ENCODE assay signal across 16 cellular contexts in genomic region chr19:18424122-18424889, GRCh38. TPM values are rescaled to one million over a fixed set of nuclear protein-coding genes. Genes with fewer than 3 reads are reported as not detected.
A peak's percentile ranks its signal among the peaks of the same experiment; 100 is the strongest.
DNase-seq lines count a peak whose midpoint lies in the region; ATAC-seq and TF ChIP-seq lines count a peak whose summit lies in the region.
"Had no signal": no experiment of that assay in that cellular context is flagged by ENCODE, and none has a peak within 500 bp of the region (broad histone marks: within the 10 kb centered on the region; RNA-seq: fewer than 3 reads in every experiment).

No MANE protein-coding gene starts in this region.

- H3K27ac ChIP-seq in gastroesophageal sphincter (peak overlapping the region in 3 of 4 donors; percentile 84 to 86 (median 85)), stomach (peak overlapping the region in 4 of 5 donors; percentile 33 to 90 (median 70))
- H3K27ac ChIP-seq: brain microvascular endothelial cell had no signal

- H3K4me3 Mint-ChIP-seq in T-helper 17 cell = peak overlapping the region; percentile 97
- H3K4me3 Mint-ChIP-seq: activated naive CD4-positive, alpha-beta T cell treated with anti-CD3 and anti-CD28 coated beads for 36 hours; stimulated activated memory B cell treated with anti-CD40 and anti-IgM and Interleukin-4, amounts not matched to agents 10 μg/mL and 1 μg/mL and 100 μg/mL, for 72 hours had no signal

- POLR2A ChIA-PET in GM10248 (lab: Yijun Ruan, JAX) = no interaction called here

- peak overlapping the region; percentile 94 for H3K27ac Mint-ChIP-seq in T-helper 17 cell
- H3K27ac Mint-ChIP-seq: activated naive CD4-positive, alpha-beta T cell treated with anti-CD3 and anti-CD28 coated beads for 36 hours had no signal

- TF ChIP-seq POLR2A in gastroesophageal sphincter (IDR thresholded peaks at IDR 0.05) (no peak), stomach (IDR thresholded peaks at IDR 0.05) (no peak)

- H3K36me3 Mint-ChIP-seq in T-helper 17 cell (ENCODE audit: low read depth) = no peaks in the 10 kb centered on the region
- H3K36me3 Mint-ChIP-seq: IgD-negative memory B cell; stimulated activated memory B cell treated with anti-CD40 and anti-IgM and Interleukin-4, amounts not matched to agents 10 μg/mL and 1 μg/mL and 100 μg/mL, for 72 hours had no signal

- ATAC-seq in T-helper 17 cell (no peak), gastroesophageal sphincter (no peak), HG03520 (IDR thresholded peaks at IDR 0.05; ENCODE audit: unreplicated experiment) (no peak)
- ATAC-seq: A549; stimulated activated memory B cell treated with anti-CD40 and anti-IgM and Interleukin-4, amounts not matched to agents 10 μg/mL and 1 μg/mL and 100 μg/mL, for 72 hours had no signal

- CTCF ChIA-PET in GM10248 (lab: Yijun Ruan, JAX) = interaction anchor here (1.1 to 16.0 kb wide), 5 partner anchors 13 to 102 kb away, joined by 3 to 380 read pairs (median 4); partner anchors contain the start of genes GDF15, LRRC25 and LSM4

- peaks cover 50% of the 10 kb centered on the region for H3K4me1 Mint-ChIP-seq in T-helper 17 cell

- DNase-seq in activated CD8-positive, alpha-beta memory T cell treated with anti-CD3 and anti-CD28 coated beads for 24 hours = peak; percentile 52
- no peak for DNase-seq in activated CD8-positive, alpha-beta memory T cell treated with anti-CD3 and anti-CD28 coated beads, Interleukin-2, amount 50 U/mL, for 4 hours
- no peak for DNase-seq in T-helper 17 cell
- DNase-seq in stomach = no peak
- DNase-seq in GM10248 (ENCODE audit: extremely low spot score) = no peak
- DNase-seq in iPS-NIHi7 (ENCODE audit: extremely low spot score) = no peak
- DNase-seq: activated naive CD4-positive, alpha-beta T cell treated with anti-CD3 and anti-CD28 coated beads for 36 hours; brain microvascular endothelial cell; MV-4-11; NCI-H526; spleen had no signal

- no peaks in the 10 kb centered on the region for H3K27me3 Mint-ChIP-seq in T-helper 17 cell
- H3K27me3 Mint-ChIP-seq: IgD-negative memory B cell; stimulated activated memory B cell treated with anti-CD40 and anti-IgM and Interleukin-4, amounts not matched to agents 10 μg/mL and 1 μg/mL and 100 μg/mL, for 72 hours had no signal

- no peaks in the 10 kb centered on the region for H3K27me3 ChIP-seq in gastroesophageal sphincter
- no peaks in the 10 kb centered on the region for H3K27me3 ChIP-seq in stomach
- H3K27me3 ChIP-seq: brain microvascular endothelial cell had no signal

- H3K4me3 ChIP-seq in gastroesophageal sphincter = no peak overlapping the region
- no peak overlapping the region for H3K4me3 ChIP-seq in stomach
- H3K4me3 ChIP-seq: A549, spleen had no signal

- intact Hi-C loops in stomach (cut with DNase I; ENCODE audit: low total_unique reads) = no loop called here

- TF ChIP-seq EP300 in gastroesophageal sphincter (IDR thresholded peaks at IDR 0.05) (no peak), stomach (IDR thresholded peaks at IDR 0.05) (no peak)

- peaks cover 0 to 10% of the 10 kb centered on the region in 2 donors for H3K36me3 ChIP-seq in gastroesophageal sphincter
- H3K36me3 ChIP-seq in stomach = peaks cover 0 to 4% (median 0%) of the 10 kb centered on the region in 4 donors

- TF ChIP-seq CTCF in gastroesophageal sphincter (IDR thresholded peaks at IDR 0.05) (no peak), stomach (IDR thresholded peaks at IDR 0.05) (no peak), GM10248 (IDR thresholded peaks at IDR 0.05; ENCODE audit: control extremely low read depth, extremely low read depth, low read depth, missing control alignments) (no peak)

- H3K9me3 ChIP-seq in T-helper 17 cell (ENCODE audit: control insufficient read depth, low read length, poor library complexity, severe bottlenecking) (no peaks in the 10 kb centered on the region), gastroesophageal sphincter (no peaks in the 10 kb centered on the region), stomach (no peaks in the 10 kb centered on the region)
- H3K9me3 ChIP-seq: A549, spleen had no signal

- H3K4me1 ChIP-seq in gastroesophageal sphincter = peaks cover 0 to 97% (median 54%) of the 10 kb centered on the region in 3 donors
- peaks cover 46 to 96% (median 84%) of the 10 kb centered on the region in 4 donors for H3K4me1 ChIP-seq in stomach

- WGBS in gastroesophageal sphincter (ENCODE audit: low coverage in 1 of 2), 2 donors = 73 to 81% methylated on average over 5 to 10 of the region's 22 CpGs
- WGBS in stomach, 5 donors = 70 to 79% (median 75%) methylated on average over 20 to 22 of the region's 22 CpGs

RNA-seq across cellular contexts. Expression of gene SSBP4, which starts 5.1 kb away (rescaled TPM):
- total RNA-seq in T-helper 17 cell (100 to 1,000 TPM; 112 to 113 TPM), gastroesophageal sphincter (10 to 100 TPM; 58.4 to 76.2 (median 61.3) TPM), stomach (100 to 1,000 TPM in 1 of 5 donors, 10 to 100 TPM in 4; 22.8 to 253 (median 39.7) TPM)
- 10 to 100 TPM; 49.9 to 77.6 (median 54.4) TPM for polyA plus RNA-seq in stomach

RNA-seq across cellular contexts. Expression of gene ISYNA1, which starts 13.6 kb away (rescaled TPM):
- 10 to 100 TPM; 37.6 to 39.6 TPM for total RNA-seq in T-helper 17 cell
- 10 to 100 TPM; 15.2 to 31.6 (median 19.8) TPM for total RNA-seq in gastroesophageal sphincter
- 10 to 100 TPM in 4 of 5 donors, 1 to 10 TPM in 1; 7.8 to 47.3 (median 15.8) TPM for total RNA-seq in stomach
- polyA plus RNA-seq in stomach = 10 to 100 TPM in 2 of 3 donors, 1 to 10 TPM in 1; 9.5 to 39.7 (median 15.0) TPM

RNA-seq across cellular contexts. Expression of gene LRRC25, which starts 26.9 kb away (rescaled TPM):
- total RNA-seq in T-helper 17 cell (1 to 10 TPM in 1 of 2 donors, under 1 TPM in 1; 0.63 to 3.2 TPM), gastroesophageal sphincter (10 to 100 TPM in 1 of 4 donors, 1 to 10 TPM in 3; 1.9 to 19.0 (median 4.8) TPM), stomach (10 to 100 TPM in 1 of 5 donors, 1 to 10 TPM in 2, not detected in 2; 2.9 to 11.2 (median 7.2) TPM)
- polyA plus RNA-seq in stomach = 1 to 10 TPM in 2 of 3 donors, under 1 TPM in 1; 0.98 to 2.4 (median 1.7) TPM
- total RNA-seq: activated naive CD4-positive, alpha-beta T cell treated with anti-CD3 and anti-CD28 coated beads for 36 hours had no signal
- polyA plus RNA-seq: A549 had no signal

RNA-seq across cellular contexts. Expression of gene GDF15, which starts 38.3 kb away (rescaled TPM):
- total RNA-seq in T-helper 17 cell (under 1 TPM; 0.29 to 0.85 TPM), gastroesophageal sphincter (1 to 10 TPM in 3 of 4 donors, under 1 TPM in 1; 0.62 to 3.7 (median 3.0) TPM), stomach (100 to 1,000 TPM in 1 of 5 donors, 10 to 100 TPM in 4; 17.3 to 102 (median 46.9) TPM)
- polyA plus RNA-seq in stomach = 100 to 1,000 TPM in 1 of 3 donors, 10 to 100 TPM in 2; 14.2 to 134 (median 44.5) TPM
- polyA plus RNA-seq: IgD-negative memory B cell had no signal
